2 cellular contexts compared by ENCODE assay signal in genomic region chr2:178279142-178279541, GRCh38.
TF ChIP-seq lines count a peak whose summit lies in the region.

No MANE protein-coding gene starts in this region.

TF ChIP-seq in GM23338, 12 proteins besides CTCF, POLR2A, EP300 and RAD21 (continued from another document):
- TF ChIP-seq, protein P1, sequence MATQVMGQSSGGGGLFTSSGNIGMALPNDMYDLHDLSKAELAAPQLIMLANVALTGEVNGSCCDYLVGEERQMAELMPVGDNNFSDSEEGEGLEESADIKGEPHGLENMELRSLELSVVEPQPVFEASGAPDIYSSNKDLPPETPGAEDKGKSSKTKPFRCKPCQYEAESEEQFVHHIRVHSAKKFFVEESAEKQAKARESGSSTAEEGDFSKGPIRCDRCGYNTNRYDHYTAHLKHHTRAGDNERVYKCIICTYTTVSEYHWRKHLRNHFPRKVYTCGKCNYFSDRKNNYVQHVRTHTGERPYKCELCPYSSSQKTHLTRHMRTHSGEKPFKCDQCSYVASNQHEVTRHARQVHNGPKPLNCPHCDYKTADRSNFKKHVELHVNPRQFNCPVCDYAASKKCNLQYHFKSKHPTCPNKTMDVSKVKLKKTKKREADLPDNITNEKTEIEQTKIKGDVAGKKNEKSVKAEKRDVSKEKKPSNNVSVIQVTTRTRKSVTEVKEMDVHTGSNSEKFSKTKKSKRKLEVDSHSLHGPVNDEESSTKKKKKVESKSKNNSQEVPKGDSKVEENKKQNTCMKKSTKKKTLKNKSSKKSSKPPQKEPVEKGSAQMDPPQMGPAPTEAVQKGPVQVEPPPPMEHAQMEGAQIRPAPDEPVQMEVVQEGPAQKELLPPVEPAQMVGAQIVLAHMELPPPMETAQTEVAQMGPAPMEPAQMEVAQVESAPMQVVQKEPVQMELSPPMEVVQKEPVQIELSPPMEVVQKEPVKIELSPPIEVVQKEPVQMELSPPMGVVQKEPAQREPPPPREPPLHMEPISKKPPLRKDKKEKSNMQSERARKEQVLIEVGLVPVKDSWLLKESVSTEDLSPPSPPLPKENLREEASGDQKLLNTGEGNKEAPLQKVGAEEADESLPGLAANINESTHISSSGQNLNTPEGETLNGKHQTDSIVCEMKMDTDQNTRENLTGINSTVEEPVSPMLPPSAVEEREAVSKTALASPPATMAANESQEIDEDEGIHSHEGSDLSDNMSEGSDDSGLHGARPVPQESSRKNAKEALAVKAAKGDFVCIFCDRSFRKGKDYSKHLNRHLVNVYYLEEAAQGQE (IDR thresholded peaks at IDR 0.05; ENCODE audit: unreplicated experiment), result no peak
- TF ChIP-seq POLR2AphosphoS5 (IDR thresholded peaks at IDR 0.05; ENCODE audit: low read depth), result no peak
- TF ChIP-seq, protein P2, sequence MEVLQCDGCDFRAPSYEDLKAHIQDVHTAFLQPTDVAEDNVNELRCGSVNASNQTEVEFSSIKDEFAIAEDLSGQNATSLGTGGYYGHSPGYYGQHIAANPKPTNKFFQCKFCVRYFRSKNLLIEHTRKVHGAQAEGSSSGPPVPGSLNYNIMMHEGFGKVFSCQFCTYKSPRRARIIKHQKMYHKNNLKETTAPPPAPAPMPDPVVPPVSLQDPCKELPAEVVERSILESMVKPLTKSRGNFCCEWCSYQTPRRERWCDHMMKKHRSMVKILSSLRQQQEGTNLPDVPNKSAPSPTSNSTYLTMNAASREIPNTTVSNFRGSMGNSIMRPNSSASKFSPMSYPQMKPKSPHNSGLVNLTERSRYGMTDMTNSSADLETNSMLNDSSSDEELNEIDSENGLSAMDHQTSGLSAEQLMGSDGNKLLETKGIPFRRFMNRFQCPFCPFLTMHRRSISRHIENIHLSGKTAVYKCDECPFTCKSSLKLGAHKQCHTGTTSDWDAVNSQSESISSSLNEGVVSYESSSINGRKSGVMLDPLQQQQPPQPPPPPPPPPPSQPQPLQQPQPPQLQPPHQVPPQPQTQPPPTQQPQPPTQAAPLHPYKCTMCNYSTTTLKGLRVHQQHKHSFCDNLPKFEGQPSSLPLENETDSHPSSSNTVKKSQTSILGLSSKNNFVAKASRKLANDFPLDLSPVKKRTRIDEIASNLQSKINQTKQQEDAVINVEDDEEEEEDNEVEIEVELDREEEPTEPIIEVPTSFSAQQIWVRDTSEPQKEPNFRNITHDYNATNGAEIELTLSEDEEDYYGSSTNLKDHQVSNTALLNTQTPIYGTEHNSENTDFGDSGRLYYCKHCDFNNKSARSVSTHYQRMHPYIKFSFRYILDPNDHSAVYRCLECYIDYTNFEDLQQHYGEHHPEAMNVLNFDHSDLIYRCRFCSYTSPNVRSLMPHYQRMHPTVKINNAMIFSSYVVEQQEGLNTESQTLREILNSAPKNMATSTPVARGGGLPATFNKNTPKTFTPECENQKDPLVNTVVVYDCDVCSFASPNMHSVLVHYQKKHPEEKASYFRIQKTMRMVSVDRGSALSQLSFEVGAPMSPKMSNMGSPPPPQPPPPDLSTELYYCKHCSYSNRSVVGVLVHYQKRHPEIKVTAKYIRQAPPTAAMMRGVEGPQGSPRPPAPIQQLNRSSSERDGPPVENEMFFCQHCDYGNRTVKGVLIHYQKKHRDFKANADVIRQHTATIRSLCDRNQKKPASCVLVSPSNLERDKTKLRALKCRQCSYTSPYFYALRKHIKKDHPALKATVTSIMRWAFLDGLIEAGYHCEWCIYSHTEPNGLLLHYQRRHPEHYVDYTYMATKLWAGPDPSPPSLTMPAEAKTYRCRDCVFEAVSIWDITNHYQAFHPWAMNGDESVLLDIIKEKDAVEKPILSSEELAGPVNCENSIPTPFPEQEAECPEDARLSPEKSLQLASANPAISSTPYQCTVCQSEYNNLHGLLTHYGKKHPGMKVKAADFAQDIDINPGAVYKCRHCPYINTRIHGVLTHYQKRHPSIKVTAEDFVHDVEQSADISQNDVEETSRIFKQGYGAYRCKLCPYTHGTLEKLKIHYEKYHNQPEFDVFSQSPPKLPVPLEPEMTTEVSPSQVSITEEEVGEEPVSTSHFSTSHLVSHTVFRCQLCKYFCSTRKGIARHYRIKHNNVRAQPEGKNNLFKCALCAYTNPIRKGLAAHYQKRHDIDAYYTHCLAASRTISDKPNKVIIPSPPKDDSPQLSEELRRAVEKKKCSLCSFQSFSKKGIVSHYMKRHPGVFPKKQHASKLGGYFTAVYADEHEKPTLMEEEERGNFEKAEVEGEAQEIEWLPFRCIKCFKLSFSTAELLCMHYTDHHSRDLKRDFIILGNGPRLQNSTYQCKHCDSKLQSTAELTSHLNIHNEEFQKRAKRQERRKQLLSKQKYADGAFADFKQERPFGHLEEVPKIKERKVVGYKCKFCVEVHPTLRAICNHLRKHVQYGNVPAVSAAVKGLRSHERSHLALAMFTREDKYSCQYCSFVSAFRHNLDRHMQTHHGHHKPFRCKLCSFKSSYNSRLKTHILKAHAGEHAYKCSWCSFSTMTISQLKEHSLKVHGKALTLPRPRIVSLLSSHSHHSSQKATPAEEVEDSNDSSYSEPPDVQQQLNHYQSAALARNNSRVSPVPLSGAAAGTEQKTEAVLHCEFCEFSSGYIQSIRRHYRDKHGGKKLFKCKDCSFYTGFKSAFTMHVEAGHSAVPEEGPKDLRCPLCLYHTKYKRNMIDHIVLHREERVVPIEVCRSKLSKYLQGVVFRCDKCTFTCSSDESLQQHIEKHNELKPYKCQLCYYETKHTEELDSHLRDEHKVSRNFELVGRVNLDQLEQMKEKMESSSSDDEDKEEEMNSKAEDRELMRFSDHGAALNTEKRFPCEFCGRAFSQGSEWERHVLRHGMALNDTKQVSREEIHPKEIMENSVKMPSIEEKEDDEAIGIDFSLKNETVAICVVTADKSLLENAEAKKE (CRISPR knock-in tag; IDR thresholded peaks at IDR 0.05), result no peak
- TF ChIP-seq ZNF331 (CRISPR knock-in tag; IDR thresholded peaks at IDR 0.05; ENCODE audit: low read depth), result no peak
- no peak for TF ChIP-seq STAT1 (IDR thresholded peaks at IDR 0.05; ENCODE audit: unreplicated experiment)
- TF ChIP-seq ETS1 (IDR thresholded peaks at IDR 0.05), result no peak
- no peak for TF ChIP-seq CREB1 (CRISPR knock-in tag; IDR thresholded peaks at IDR 0.05; ENCODE audit: low read depth)
- TF ChIP-seq EZH2 (IDR thresholded peaks at IDR 0.05; ENCODE audit: low read depth, unreplicated experiment), result no peak

TF ChIP-seq in SK-N-SH, 30 proteins besides CTCF, POLR2A, EP300 and RAD21 (continued from another document):
- TF ChIP-seq FOXJ3 (CRISPR knock-in tag; IDR thresholded peaks at IDR 0.05), result no peak
- no peak for TF ChIP-seq RCOR1 (IDR thresholded peaks at IDR 0.05; ENCODE audit: low read length)
- TF ChIP-seq, protein P1 (IDR thresholded peaks at IDR 0.05; ENCODE audit: low read depth, low read length), result 0 out of 2 replicates have a peak, but pooled peaks have one; percentile 21
- 0 out of 2 replicates have a peak, but pooled peaks have one; percentile 50 for TF ChIP-seq SIN3A (IDR thresholded peaks at IDR 0.05; ENCODE audit: borderline replicate concordance, low read depth, low read length)
- TF ChIP-seq NFIC (IDR thresholded peaks at IDR 0.05; ENCODE audit: borderline replicate concordance), result peak; percentile 90
- no peak for TF ChIP-seq RFX5 (IDR thresholded peaks at IDR 0.05; ENCODE audit: low read length)
- TF ChIP-seq MAX (IDR thresholded peaks at IDR 0.05; ENCODE audit: low read depth), result peak; percentile 82; the same call in 1 of the 2 replicates
- TF ChIP-seq FOSL2 (IDR thresholded peaks at IDR 0.05; ENCODE audit: borderline replicate concordance, low read depth), result peak; percentile 86
- 0 out of 2 replicates have a peak, but pooled peaks have one; percentile 34 for TF ChIP-seq USF1 (IDR thresholded peaks at IDR 0.05; ENCODE audit: borderline replicate concordance, low read depth)
- no peak for TF ChIP-seq SMC3 (IDR thresholded peaks at IDR 0.05; ENCODE audit: low read depth, low read length)
- TF ChIP-seq TAF1 (IDR thresholded peaks at IDR 0.05; ENCODE audit: borderline replicate concordance, low read depth, low read length), result no peak
- TF ChIP-seq TCF12 (IDR thresholded peaks at IDR 0.05), result peak; percentile 91
- TF ChIP-seq GATA2 (CRISPR knock-in tag; IDR thresholded peaks at IDR 0.05), result no peak
- TF ChIP-seq IRF3 (IDR thresholded peaks at IDR 0.05; ENCODE audit: low read depth, low read length), result no peak
- TF ChIP-seq, protein P3, sequence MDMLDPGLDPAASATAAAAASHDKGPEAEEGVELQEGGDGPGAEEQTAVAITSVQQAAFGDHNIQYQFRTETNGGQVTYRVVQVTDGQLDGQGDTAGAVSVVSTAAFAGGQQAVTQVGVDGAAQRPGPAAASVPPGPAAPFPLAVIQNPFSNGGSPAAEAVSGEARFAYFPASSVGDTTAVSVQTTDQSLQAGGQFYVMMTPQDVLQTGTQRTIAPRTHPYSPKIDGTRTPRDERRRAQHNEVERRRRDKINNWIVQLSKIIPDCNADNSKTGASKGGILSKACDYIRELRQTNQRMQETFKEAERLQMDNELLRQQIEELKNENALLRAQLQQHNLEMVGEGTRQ (IDR thresholded peaks at IDR 0.05; ENCODE audit: borderline replicate concordance, low read depth, low read length), result no peak
- peak; percentile 87 for TF ChIP-seq JUND (IDR thresholded peaks at IDR 0.05)
- no peak for TF ChIP-seq MXI1 (IDR thresholded peaks at IDR 0.05; ENCODE audit: low read depth, low read length)
- TF ChIP-seq, protein P4, sequence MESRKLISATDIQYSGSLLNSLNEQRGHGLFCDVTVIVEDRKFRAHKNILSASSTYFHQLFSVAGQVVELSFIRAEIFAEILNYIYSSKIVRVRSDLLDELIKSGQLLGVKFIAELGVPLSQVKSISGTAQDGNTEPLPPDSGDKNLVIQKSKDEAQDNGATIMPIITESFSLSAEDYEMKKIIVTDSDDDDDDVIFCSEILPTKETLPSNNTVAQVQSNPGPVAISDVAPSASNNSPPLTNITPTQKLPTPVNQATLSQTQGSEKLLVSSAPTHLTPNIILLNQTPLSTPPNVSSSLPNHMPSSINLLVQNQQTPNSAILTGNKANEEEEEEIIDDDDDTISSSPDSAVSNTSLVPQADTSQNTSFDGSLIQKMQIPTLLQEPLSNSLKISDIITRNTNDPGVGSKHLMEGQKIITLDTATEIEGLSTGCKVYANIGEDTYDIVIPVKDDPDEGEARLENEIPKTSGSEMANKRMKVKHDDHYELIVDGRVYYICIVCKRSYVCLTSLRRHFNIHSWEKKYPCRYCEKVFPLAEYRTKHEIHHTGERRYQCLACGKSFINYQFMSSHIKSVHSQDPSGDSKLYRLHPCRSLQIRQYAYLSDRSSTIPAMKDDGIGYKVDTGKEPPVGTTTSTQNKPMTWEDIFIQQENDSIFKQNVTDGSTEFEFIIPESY (IDR thresholded peaks at IDR 0.05; ENCODE audit: borderline replicate concordance, low read depth), result no peak
- TF ChIP-seq RXRA (IDR thresholded peaks at IDR 0.05; ENCODE audit: borderline replicate concordance, low read depth), result no peak
